8 cellular contexts compared by ENCODE assay signal in the genomic region with DNA sequence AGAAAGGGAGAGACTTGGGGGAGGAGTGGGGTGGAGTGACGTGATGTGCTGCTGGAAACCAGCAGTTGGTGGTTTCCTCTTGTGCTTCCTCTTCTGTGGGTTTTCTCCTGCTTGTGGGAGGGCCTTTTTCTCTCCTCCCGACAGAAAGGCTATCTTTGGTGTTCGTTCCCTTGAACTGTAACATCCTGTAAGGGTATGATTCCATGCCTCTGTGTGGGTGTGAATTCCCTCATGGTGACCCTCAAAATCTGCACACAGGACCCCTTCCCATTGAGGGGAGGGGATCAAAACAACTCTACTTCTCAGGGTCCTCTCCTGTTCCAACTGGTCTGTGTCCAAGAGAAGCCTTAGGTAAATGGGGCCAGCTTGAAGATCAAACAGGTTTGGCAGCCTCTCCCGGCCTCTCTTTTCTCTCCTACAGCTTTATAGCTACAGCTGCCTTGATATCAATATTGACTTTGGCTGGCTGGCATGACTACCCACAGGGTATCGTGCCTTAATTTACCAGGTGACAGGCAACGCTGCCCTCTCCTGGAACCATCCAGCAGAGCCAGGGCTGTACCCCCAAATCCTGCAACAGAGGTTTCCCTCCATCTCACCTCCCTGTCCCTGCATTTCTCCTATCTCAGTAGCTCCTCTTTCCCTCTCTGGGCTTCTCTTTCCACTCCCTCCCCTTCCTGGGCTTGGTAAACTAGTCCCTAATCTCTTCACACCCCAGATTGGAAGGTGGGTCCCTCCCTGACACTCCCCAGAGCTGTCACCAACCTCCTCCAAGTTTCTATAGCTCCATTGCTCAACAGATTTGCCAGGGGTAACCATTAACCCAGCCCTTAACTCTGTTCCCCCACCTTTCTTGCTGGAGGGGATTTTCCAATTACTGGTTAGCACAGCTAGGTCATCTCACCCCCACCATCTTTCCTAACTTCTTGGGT. TPM values are rescaled to one million over a fixed set of nuclear protein-coding genes. Genes with fewer than 3 reads are reported as not detected.
DNase-seq lines count a peak whose midpoint lies in the region; ATAC-seq and TF ChIP-seq lines count a peak whose summit lies in the region.

No MANE protein-coding gene starts in this region.

- ATAC-seq in HG03139 (IDR thresholded peaks at IDR 0.05; ENCODE audit: unreplicated experiment) (no peak), GM21717 (IDR thresholded peaks at IDR 0.05; ENCODE audit: unreplicated experiment) (no peak)

- peaks cover 11% of the 10 kb centered on the region for H3K36me3 Mint-ChIP-seq in brain

- TF ChIP-seq CTCF in GM12872 (IDR thresholded peaks at IDR 0.05; ENCODE audit: insufficient read depth, low read depth, low read length) (peak; percentile 52; the same call in 2 of the 3 replicates), brain (conservative IDR thresholded peaks at IDR 0.05) (no peak)

- H3K27me3 Mint-ChIP-seq in brain, result peaks cover 17% of the 10 kb centered on the region

- H3K4me3 Mint-ChIP-seq in brain, result peak overlapping the region; percentile 50 to 97 (median 91)

- peak overlapping the region in 4 of 5 experiments; percentile 84 to 96 (median 96) for H3K27ac Mint-ChIP-seq in brain

- DNase-seq in M059J (ENCODE audit: low read depth) (peak; percentile 97), T follicular helper cell (ENCODE audit: low read depth) (peak; percentile 67)
- DNase-seq in stimulated activated CD4-positive, alpha-beta T cell treated with anti-CD3 and anti-CD28 coated beads, Interleukin-4, amount 100 ng/mL, for 48 hours (ENCODE audit: low read depth in 2 of 2), result peak; percentile 38 to 52

- no peaks in the 10 kb centered on the region for H3K27me3 ChIP-seq in layer of hippocampus (ENCODE audit: control insufficient read depth, insufficient read depth, low read length)

- H3K9me3 Mint-ChIP-seq in brain, result peaks cover 0 to 2% (median 0%) of the 10 kb centered on the region in 5 experiments

- peak overlapping the region; percentile 75 for H3K27ac ChIP-seq in layer of hippocampus (ENCODE audit: low read depth, low read length)

- H3K4me1 Mint-ChIP-seq in brain, result peaks cover 78% of the 10 kb centered on the region

RNA-seq across cellular contexts. Expression of gene MSH5, which starts 1.5 kb away (rescaled TPM):
- 12.8 and 19.4 TPM in 2 replicates for total RNA-seq in M059J (2014; rRNA removed; shearing (Covaris generic))
- 3.1 TPM for polyA plus RNA-seq in brain (ENCODE audit: insufficient read depth, low read depth, low replicate concordance)

RNA-seq across cellular contexts. Expression of gene CLIC1, which starts 2.0 kb away (rescaled TPM):
- 1,686 and 1,715 TPM in 2 replicates for total RNA-seq in M059J (2014; rRNA removed; shearing (Covaris generic))
- polyA plus RNA-seq in brain (ENCODE audit: insufficient read depth, low read depth, low replicate concordance), result 424 TPM

RNA-seq across cellular contexts. Expression of gene DDAH2, which starts 9.2 kb away (rescaled TPM):
- total RNA-seq in M059J (2014; rRNA removed; shearing (Covaris generic)), result 75.1 and 90.7 TPM in 2 replicates
- 284 TPM for polyA plus RNA-seq in brain (ENCODE audit: insufficient read depth, low read depth, low replicate concordance)

RNA-seq across cellular contexts. Expression of gene MPIG6B, which starts 15.1 kb away (rescaled TPM):
- total RNA-seq in M059J (2014; rRNA removed; shearing (Covaris generic)), result not detected in 2 replicates
- 0.39 TPM for polyA plus RNA-seq in brain (ENCODE audit: insufficient read depth, low read depth, low replicate concordance)

RNA-seq across cellular contexts. Expression of gene LY6G6C, which starts 16.8 kb away (rescaled TPM):
- total RNA-seq in M059J (2014; rRNA removed; shearing (Covaris generic)), result not detected in 2 replicates
- polyA plus RNA-seq in brain (ENCODE audit: insufficient read depth, low read depth, low replicate concordance), result not detected

Comparison
In these comparisons a context has a peak if more than half of its experiments do, and no peak if none do; other contexts are left out.
1. DNase-seq: peak in every context shown above with its lines; median percentile 97 in M059J; 67 in T follicular helper cell; 45 in stimulated activated CD4-positive, alpha-beta T cell treated with anti-CD3 and anti-CD28 coated beads, Interleukin-4, amount 100 ng/mL, for 48 hours.